Comparison of ENCODE assay signal across 12 cellular contexts in genomic region chr1:25519624-25520023, GRCh38. TPM values are rescaled to one million over a fixed set of nuclear protein-coding genes. Genes with fewer than 3 reads are reported as not detected.
DNase-seq lines count a peak whose midpoint lies in the region; ATAC-seq and TF ChIP-seq lines count a peak whose summit lies in the region.
"Had no signal": no experiment of that assay in that cellular context is flagged by ENCODE, and none has a peak within 500 bp of the region (broad histone marks: within the 10 kb centered on the region; RNA-seq: fewer than 3 reads in every experiment).

No MANE protein-coding gene starts in this region.

- TF ChIP-seq CTCF in AG09309 (IDR thresholded peaks at IDR 0.05; ENCODE audit: control insufficient read depth, insufficient read depth, low read depth, low read length, missing control alignments) (no peak), fibroblast of villous mesenchyme (IDR thresholded peaks at IDR 0.05; ENCODE audit: insufficient read depth, low read depth, low read length) (no peak)

- H3K9ac ChIP-seq in adipocyte (ENCODE audit: low read length): no peak overlapping the region

- no peaks in the 10 kb centered on the region for H3K36me3 ChIP-seq in adipocyte (ENCODE audit: control insufficient read depth, insufficient read depth, low read length, severe bottlenecking)

- H3K27me3 ChIP-seq in adipocyte (replicated peaks; ENCODE audit: control insufficient read depth, insufficient read depth, low read length): peaks cover 34% of the 10 kb centered on the region

- DNase-seq in AG09309 (ENCODE audit: low read depth) (peak; percentile 47), HS-5 (ENCODE audit: low read depth) (peak; percentile 49), adipocyte (ENCODE audit: low read depth) (peak; percentile 33), fibroblast of villous mesenchyme (ENCODE audit: low read depth) (peak; percentile 41), pons (ENCODE audit: low spot score) (no peak), DMS53 treated with DMSO at 0.1 percent for 48 hours (lab: John Stamatoyannopoulos, UW; ENCODE audit: unreplicated experiment) (no peak), NCI-H1417 (lab: John Stamatoyannopoulos, UW) (no peak)
- DNase-seq: activated CD4-positive, alpha-beta T cell treated with anti-CD3 and anti-CD28 coated beads, Interleukin-2, amount 50 U/mL, for 48 hours; NCI-H1048; nucleus accumbens; small intestine had no signal

- no peak for ATAC-seq in HG03196 (IDR thresholded peaks at IDR 0.05; ENCODE audit: unreplicated experiment)

- H3K4me3 ChIP-seq in AG09309 (ENCODE audit: control insufficient read depth, low read depth, low read length) (no peak overlapping the region), adipocyte (ENCODE audit: low read length) (no peak overlapping the region), fibroblast of villous mesenchyme (ENCODE audit: low read depth, low read length) (no peak overlapping the region)

- H3K9me3 ChIP-seq in adipocyte (ENCODE audit: control insufficient read depth, low read length): no peaks in the 10 kb centered on the region

- H3K4me1 ChIP-seq in adipocyte (ENCODE audit: control insufficient read depth, insufficient read depth, low read length): no peaks in the 10 kb centered on the region

RNA-seq across cellular contexts. Expression of gene LDLRAP1, which starts 23.8 kb away (rescaled TPM):
- 18.4 and 24.6 TPM in 2 replicates for total RNA-seq in fibroblast of villous mesenchyme

Comparison
In these comparisons a context has a peak if more than half of its experiments do, and no peak if none do; other contexts are left out.
1. DNase-seq: peak in AG09309 (single experiment), HS-5 (single experiment), adipocyte (single experiment) and fibroblast of villous mesenchyme (single experiment); none in pons (single experiment), DMS53 treated with DMSO at 0.1 percent for 48 hours (single experiment) and NCI-H1417 (0 of 3).